Comparison of ENCODE assay signal across 20 cellular contexts in the genomic region with DNA sequence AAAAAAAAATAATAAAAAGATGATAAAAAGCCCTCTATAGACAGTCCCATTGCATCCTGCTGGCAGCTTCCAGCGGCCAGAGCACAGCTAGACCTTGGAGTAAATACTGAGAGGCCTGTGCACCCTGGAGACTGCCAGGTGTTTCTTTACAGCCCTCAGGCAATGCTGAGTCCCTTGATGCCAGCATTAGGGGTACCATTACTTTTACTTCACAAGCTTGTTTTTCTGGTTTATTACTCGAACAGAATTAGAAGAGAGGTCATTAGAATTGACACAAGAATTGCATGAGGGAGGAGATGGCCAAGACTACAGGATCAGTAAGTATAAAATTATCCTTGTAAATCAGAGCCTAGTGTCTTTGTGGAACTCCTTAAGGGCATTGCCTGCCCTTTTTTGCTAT. TPM values are rescaled to one million over a fixed set of nuclear protein-coding genes. Genes with fewer than 3 reads are reported as not detected.
DNase-seq lines count a peak whose midpoint lies in the region; ATAC-seq, FAIRE-seq and TF ChIP-seq lines count a peak whose summit lies in the region.
"Had no signal": no experiment of that assay in that cellular context is flagged by ENCODE, and none has a peak within 500 bp of the region (broad histone marks: within the 10 kb centered on the region; RNA-seq: fewer than 3 reads in every experiment).

No MANE protein-coding gene starts in this region.

- no peak overlapping the region for H3K4me2 ChIP-seq in neuronal stem cell (ENCODE audit: insufficient read depth, low read length, poor library complexity, severe bottlenecking)
- H3K4me2 ChIP-seq: KMS-11 had no signal

- H3K4me3 Mint-ChIP-seq in glutamatergic neuron (ENCODE audit: unreplicated experiment) (no peak overlapping the region), type B pancreatic cell (no peak overlapping the region)

- H3K27me3 Mint-ChIP-seq in glutamatergic neuron (ENCODE audit: unreplicated experiment) = no peaks in the 10 kb centered on the region
- H3K27me3 Mint-ChIP-seq in type B pancreatic cell = no peaks in the 10 kb centered on the region

- H3K9me3 ChIP-seq in neuronal stem cell (replicated peaks in 1 of 2; ENCODE audit: control insufficient read depth in 2 of 2, insufficient read depth in 1 of 2, low read depth in 1 of 2, low read length in 2 of 2) = no peaks in the 10 kb centered on the region
- H3K9me3 ChIP-seq: MG63 had no signal

- H2AFZ ChIP-seq in neuronal stem cell (ENCODE audit: low read length) = no peak overlapping the region

- H3K14ac ChIP-seq in neuronal stem cell (ENCODE audit: low read length) = no peak overlapping the region

- H3K4me1 ChIP-seq in neuronal stem cell (ENCODE audit: control insufficient read depth in 2 of 2, insufficient read depth in 1 of 2, low read depth in 1 of 2, low read length in 2 of 2) = peaks cover 9 to 19% of the 10 kb centered on the region in 2 donors

- no peak overlapping the region for H2BK5ac ChIP-seq in neuronal stem cell (ENCODE audit: low read length)

- H3K36me3 Mint-ChIP-seq in glutamatergic neuron (ENCODE audit: unreplicated experiment) (no peaks in the 10 kb centered on the region), type B pancreatic cell (peaks cover 7% of the 10 kb centered on the region)

- TF ChIP-seq POLR2A in GM12892 (IDR thresholded peaks at IDR 0.05; ENCODE audit: low read depth, low read length) = no peak

- H3K27ac ChIP-seq in neuronal stem cell (replicated peaks; ENCODE audit: low read length) = no peak overlapping the region
- H3K27ac ChIP-seq: C4-2B, KMS-11 had no signal

- H3K9ac ChIP-seq in neuronal stem cell (ENCODE audit: low read depth, low read length, poor library complexity) = no peak overlapping the region
- H3K9ac ChIP-seq: KMS-11 had no signal

- WGBS in neuronal stem cell (ENCODE audit: extremely low coverage in 2 of 2, insufficient read length in 2 of 2, insufficient replicate concordance in 1 of 2), 2 donors = no CpG with 5 or more reads among the region's 2 CpGs

- H2BK12ac ChIP-seq in neuronal stem cell (ENCODE audit: low read length) = no peak overlapping the region

- H4K91ac ChIP-seq in neuronal stem cell (ENCODE audit: low read depth, low read length, poor library complexity) = no peak overlapping the region

- H3K9me3 Mint-ChIP-seq in glutamatergic neuron (ENCODE audit: unreplicated experiment) (peaks cover 3% of the 10 kb centered on the region), type B pancreatic cell (no peaks in the 10 kb centered on the region)

- no peaks in the 10 kb centered on the region for H3K27me3 ChIP-seq in neuronal stem cell (ENCODE audit: control insufficient read depth in 3 of 3, insufficient read depth in 3 of 3, low read depth in 1 of 3, low read length in 3 of 3)
- H3K27me3 ChIP-seq: MG63 had no signal

- ATAC-seq in GM18520 (IDR thresholded peaks at IDR 0.05; ENCODE audit: unreplicated experiment) = no peak

- H3K23ac ChIP-seq in neuronal stem cell (ENCODE audit: low read depth, low read length, poor library complexity) = no peak overlapping the region

- H3K36me3 ChIP-seq in neuronal stem cell (replicated peaks in 1 of 2; ENCODE audit: control insufficient read depth in 2 of 2, insufficient read depth in 2 of 2, low read length in 2 of 2) = peaks cover 0 to 28% of the 10 kb centered on the region in 2 donors

- no peak overlapping the region for H3K4ac ChIP-seq in neuronal stem cell (ENCODE audit: low read length)

- DNase-seq in NCI-H1417 (lab: John Stamatoyannopoulos, UW) (peak in 2 of 3 experiments; percentile 4 to 69), NCI-H1417 treated with DMSO at 0.1 percent for 48 hours (lab: John Stamatoyannopoulos, UW) (no peak), NCI-H146 (lab: John Stamatoyannopoulos, UW) (peak; percentile 80), glutamatergic neuron (no peak), type B pancreatic cell (ENCODE audit: extremely low spot score, unreplicated experiment) (no peak), GM12892 (ENCODE audit: insufficient read length) (no peak), neuronal stem cell (ENCODE audit: low spot score) (no peak)
- DNase-seq: 8988T, COR-L47, DMS53, GOT3, MG63, NCI-H1092 treated with DMSO at 0.1 percent for 48 hours, NCI-H2029 treated with DMSO at 0.1 percent for 48 hours, NCI-H2227 treated with DMSO at 0.1 percent for 48 hours, NCI-H526, Right ventricle myocardium superior had no signal

- no peak for FAIRE-seq in GM12892 (lab: Jason Lieb, UNC)

- H3K27ac Mint-ChIP-seq in glutamatergic neuron (ENCODE audit: unreplicated experiment) (peak overlapping the region; percentile 21), type B pancreatic cell (peak overlapping the region; percentile 53)

- H2AK5ac ChIP-seq in neuronal stem cell (ENCODE audit: low read depth, low read length) = no peak overlapping the region

- no peak overlapping the region for H3K4me3 ChIP-seq in neuronal stem cell (ENCODE audit: low read length in 2 of 2)
- H3K4me3 ChIP-seq: MG63 had no signal

- H3K4me1 Mint-ChIP-seq in glutamatergic neuron (ENCODE audit: low read depth, unreplicated experiment) = peaks cover 15% of the 10 kb centered on the region
- peaks cover 37% of the 10 kb centered on the region for H3K4me1 Mint-ChIP-seq in type B pancreatic cell (ENCODE audit: unreplicated experiment)

- no peak overlapping the region for H2BK15ac ChIP-seq in neuronal stem cell (ENCODE audit: low read length)

- no peak for TF ChIP-seq CTCF in glutamatergic neuron (IDR thresholded peaks at IDR 0.05; ENCODE audit: partially characterized antibody, unreplicated experiment)
- TF ChIP-seq CTCF in type B pancreatic cell (conservative IDR thresholded peaks at IDR 0.05) = no peak

- no peak overlapping the region for H3K18ac ChIP-seq in neuronal stem cell (ENCODE audit: low read length)

- H3K79me1 ChIP-seq in neuronal stem cell (ENCODE audit: low read depth, low read length) = no peaks in the 10 kb centered on the region

- H2BK120ac ChIP-seq in neuronal stem cell (ENCODE audit: low read depth, low read length) = no peak overlapping the region

- H4K8ac ChIP-seq in neuronal stem cell (ENCODE audit: low read depth, low read length) = no peak overlapping the region

RNA-seq across cellular contexts. Expression of a gene that starts 43.6 kb away (rescaled TPM):
- not detected for total RNA-seq in glutamatergic neuron (ENCODE audit: unreplicated experiment)
- 0.92 TPM in 1 of 2 replicates, not detected in the other for total RNA-seq in type B pancreatic cell (ENCODE audit: low replicate concordance)
- polyA plus RNA-seq in GM12892 (2012; ENCODE audit: missing spikeins) = not detected
- polyA plus RNA-seq in neuronal stem cell (2013, experiment 1 of 2) = 0.04 TPM
- not detected for polyA plus RNA-seq in neuronal stem cell (2013, experiment 2 of 2)
- total RNA-seq: Right ventricle myocardium superior had no signal

Comparison
In these comparisons a context has a peak if more than half of its experiments do, and no peak if none do; other contexts are left out.
1. DNase-seq: peak in NCI-H1417 (2 of 3) and NCI-H146 (single experiment); none in NCI-H1417 treated with DMSO at 0.1 percent for 48 hours (single experiment), glutamatergic neuron (single experiment), type B pancreatic cell (single experiment), GM12892 (single experiment) and neuronal stem cell (single experiment).